Comparison of ENCODE assay signal across 10 cellular contexts in genomic region chr19:15210323-15210774, GRCh38. TPM values are rescaled to one million over a fixed set of nuclear protein-coding genes. Genes with fewer than 3 reads are reported as not detected.
A peak's percentile ranks its signal among the peaks of the same experiment; 100 is the strongest.
DNase-seq lines count a peak whose midpoint lies in the region; ATAC-seq and TF ChIP-seq lines count a peak whose summit lies in the region.
"Had no signal": no experiment of that assay in that cellular context is flagged by ENCODE, and none has a peak within 500 bp of the region (broad histone marks: within the 10 kb centered on the region; RNA-seq: fewer than 3 reads in every experiment).

No MANE protein-coding gene starts in this region.

- no peak overlapping the region for H3K4me3 ChIP-seq in AG09309 (ENCODE audit: control insufficient read depth, low read depth, low read length)

- no peak for ATAC-seq in HG02763 (IDR thresholded peaks at IDR 0.05; ENCODE audit: unreplicated experiment)

- no peaks in the 10 kb centered on the region for H3K9me3 Mint-ChIP-seq in chondrocyte (ENCODE audit: low read depth)
- no peaks in the 10 kb centered on the region for H3K9me3 Mint-ChIP-seq in T-helper 2 cell treated with Interferon-gamma antibody and Interleukin-4, amounts not matched to agents 5 μg/mL and 100 μg/mL, for 36 hours

- no peaks in the 10 kb centered on the region for H3K36me3 Mint-ChIP-seq in chondrocyte (ENCODE audit: low read depth)
- H3K36me3 Mint-ChIP-seq in T-helper 2 cell treated with Interferon-gamma antibody and Interleukin-4, amounts not matched to agents 5 μg/mL and 100 μg/mL, for 36 hours (ENCODE audit: low read depth), result no peaks in the 10 kb centered on the region

- peak; percentile 21 for DNase-seq in AG09309 (ENCODE audit: low read depth)
- peak; percentile 99 for DNase-seq in MV-4-11 (lab: John Stamatoyannopoulos, UW)
- no peak for DNase-seq in chondrocyte (ENCODE audit: low spot score)
- DNase-seq in myocyte (ENCODE audit: low read depth), result peak; percentile 49
- no peak for DNase-seq in NCI-H1930 (lab: John Stamatoyannopoulos, UW)
- no peak for DNase-seq in T-helper 2 cell treated with Interferon-gamma antibody and Interleukin-4, amounts not matched to agents 5 μg/mL and 100 μg/mL, for 36 hours (ENCODE audit: low spot score)
- DNase-seq in NCI-H1417 treated with DMSO at 0.1 percent for 48 hours (lab: John Stamatoyannopoulos, UW), result no peak
- DNase-seq: activated gamma-delta T cell had no signal

- H3K27me3 Mint-ChIP-seq in chondrocyte (ENCODE audit: low read depth), result no peaks in the 10 kb centered on the region
- H3K27me3 Mint-ChIP-seq in T-helper 2 cell treated with Interferon-gamma antibody and Interleukin-4, amounts not matched to agents 5 μg/mL and 100 μg/mL, for 36 hours (ENCODE audit: low read depth), result no peaks in the 10 kb centered on the region

- no peak overlapping the region for H3K4me3 Mint-ChIP-seq in chondrocyte (ENCODE audit: unreplicated experiment)
- no peak overlapping the region for H3K4me3 Mint-ChIP-seq in T-helper 2 cell treated with Interferon-gamma antibody and Interleukin-4, amounts not matched to agents 5 μg/mL and 100 μg/mL, for 36 hours

- TF ChIP-seq CTCF in AG09309 (IDR thresholded peaks at IDR 0.05; ENCODE audit: control insufficient read depth, insufficient read depth, low read depth, low read length, missing control alignments) (no peak), chondrocyte (IDR thresholded peaks at IDR 0.05) (no peak)

- H3K27ac Mint-ChIP-seq in chondrocyte (ENCODE audit: unreplicated experiment), result peak overlapping the region; percentile 94
- H3K27ac Mint-ChIP-seq in T-helper 2 cell treated with Interferon-gamma antibody and Interleukin-4, amounts not matched to agents 5 μg/mL and 100 μg/mL, for 36 hours, result no peak overlapping the region

- peaks cover 27% of the 10 kb centered on the region for H3K4me1 Mint-ChIP-seq in chondrocyte (ENCODE audit: low read depth)
- H3K4me1 Mint-ChIP-seq in T-helper 2 cell treated with Interferon-gamma antibody and Interleukin-4, amounts not matched to agents 5 μg/mL and 100 μg/mL, for 36 hours (ENCODE audit: low read depth), result no peaks in the 10 kb centered on the region

RNA-seq across cellular contexts. Expression of gene NOTCH3, which starts 9.6 kb away (rescaled TPM):
- total RNA-seq in chondrocyte, result 78.6 to 559 TPM (median 553 TPM) in 3 replicates
- total RNA-seq in myocyte, result 76.1 and 159 TPM in 2 replicates
- 29.4 TPM for polyA plus RNA-seq in myocyte (2012)

RNA-seq across cellular contexts. Expression of gene EPHX3, which starts 21.9 kb away (rescaled TPM):
- 0.15 to 0.38 TPM in 2 of 3 replicates, not detected in the other for total RNA-seq in chondrocyte
- total RNA-seq in myocyte, result 0.16 TPM in 1 of 2 replicates, not detected in the other
- polyA plus RNA-seq in myocyte (2012), result 0.14 TPM
- total RNA-seq: SK-MEL-5 had no signal

Comparison
In these comparisons a context has a peak if more than half of its experiments do, and no peak if none do; other contexts are left out.
1. DNase-seq: peak in AG09309 (single experiment), MV-4-11 (single experiment) and myocyte (single experiment); none in chondrocyte (single experiment), NCI-H1930 (0 of 2), T-helper 2 cell treated with Interferon-gamma antibody and Interleukin-4, amounts not matched to agents 5 μg/mL and 100 μg/mL, for 36 hours (single experiment) and NCI-H1417 treated with DMSO at 0.1 percent for 48 hours (single experiment).